ENCODE assay signal across 24 cellular contexts in the genomic region with DNA sequence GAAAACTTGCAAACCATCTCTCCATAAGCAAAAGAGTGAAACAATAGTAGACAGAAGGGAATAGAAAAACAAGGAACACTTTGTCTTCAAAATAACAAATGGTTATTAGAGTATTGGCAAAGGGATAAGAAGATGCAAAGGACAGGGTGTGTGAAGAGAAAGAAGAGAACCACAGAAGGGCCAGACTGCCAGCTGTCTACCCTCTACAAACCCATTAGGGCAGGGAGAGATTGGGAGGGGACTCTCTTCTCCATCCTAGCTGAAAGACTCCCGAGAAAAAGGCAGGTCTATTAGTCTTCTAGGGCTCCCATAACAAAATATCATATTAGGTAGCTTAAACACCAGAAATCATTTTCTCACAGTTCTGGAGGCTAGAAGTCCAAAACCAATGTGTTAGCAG.
"Had no signal": no experiment of that assay in that cellular context is flagged by ENCODE, and none has a peak within 500 bp of the region (broad histone marks: within the 10 kb centered on the region; RNA-seq: fewer than 3 reads in every experiment).

No MANE protein-coding gene starts in this region.

- H3K79me2 ChIP-seq: parathyroid adenoma had no signal

- H3K4me3 ChIP-seq: coronary artery, heart left ventricle, lower lobe of right lung, prostate gland, right lobe of liver, skin epidermis, stomach, thoracic aorta had no signal

- H3K9me3 Mint-ChIP-seq: endodermal cell; memory B cell; stimulated activated naive B cell treated with anti-CD40 and anti-IgM and Interleukin-4, amounts not matched to agents 10 μg/mL and 1 μg/mL and 100 μg/mL, for 72 hours had no signal

- H3K9ac ChIP-seq: parathyroid adenoma had no signal

- H3K27me3 Mint-ChIP-seq: memory B cell had no signal

- H3K4me3 Mint-ChIP-seq: endodermal cell; memory B cell; mesothelial cell of epicardium; natural killer cell treated with Interleukin-12 subunit alpha and Interleukin-12 subunit beta and Interleukin-15 and Interleukin-18, amount 100 ng/mL, for 72 hours; stimulated activated naive B cell treated with anti-CD40 and anti-IgM and Interleukin-4, amounts not matched to agents 10 μg/mL and 1 μg/mL and 100 μg/mL, for 72 hours had no signal

- H3K36me3 ChIP-seq: heart left ventricle, lower lobe of right lung, prostate gland, right lobe of liver, stomach, thoracic aorta had no signal

- H3K4me1 ChIP-seq: heart left ventricle, lower lobe of right lung, parathyroid adenoma, prostate gland, right lobe of liver, stomach had no signal

- H3K4me1 Mint-ChIP-seq: memory B cell; mesothelial cell of epicardium; stimulated activated naive B cell treated with anti-CD40 and anti-IgM and Interleukin-4, amounts not matched to agents 10 μg/mL and 1 μg/mL and 100 μg/mL, for 72 hours had no signal

- H2AFZ ChIP-seq: parathyroid adenoma had no signal

- H3K27ac Mint-ChIP-seq: endodermal cell; memory B cell; mesothelial cell of epicardium; natural killer cell treated with Interleukin-12 subunit alpha and Interleukin-12 subunit beta and Interleukin-15 and Interleukin-18, amount 100 ng/mL, for 72 hours; stimulated activated naive B cell treated with anti-CD40 and anti-IgM and Interleukin-4, amounts not matched to agents 10 μg/mL and 1 μg/mL and 100 μg/mL, for 72 hours had no signal

- FAIRE-seq: islet of Langerhans had no signal

- ATAC-seq: lower lobe of right lung; natural killer cell treated with Interleukin-12 subunit alpha and Interleukin-12 subunit beta and Interleukin-15 and Interleukin-18, amount 100 ng/mL, for 72 hours; stimulated activated naive B cell treated with anti-CD40 and anti-IgM and Interleukin-4, amounts not matched to agents 10 μg/mL and 1 μg/mL and 100 μg/mL, for 72 hours had no signal

- H3K36me3 Mint-ChIP-seq: memory B cell; mesothelial cell of epicardium; natural killer cell treated with Interleukin-12 subunit alpha and Interleukin-12 subunit beta and Interleukin-15 and Interleukin-18, amount 100 ng/mL, for 72 hours; stimulated activated naive B cell treated with anti-CD40 and anti-IgM and Interleukin-4, amounts not matched to agents 10 μg/mL and 1 μg/mL and 100 μg/mL, for 72 hours had no signal

- H3K9me3 ChIP-seq: heart left ventricle, lower lobe of right lung, prostate gland, right lobe of liver, stomach, thoracic aorta had no signal

- H3K27ac ChIP-seq: lower lobe of right lung, parathyroid adenoma, prostate gland, right lobe of liver, skin epidermis, stomach, thoracic aorta had no signal

- DNase-seq: effector CD4-positive, alpha-beta T cell; endodermal cell; foreskin melanocyte; heart left ventricle; hypothalamus; kidney glomerular epithelial cell; lower lobe of right lung; occipital lobe; right lobe of liver; stimulated activated CD4-positive, alpha-beta T cell treated with anti-CD3 and anti-CD28 coated beads, Interleukin-2, amount 100 ng/mL, for 24 hours; stimulated activated CD4-positive, alpha-beta T cell treated with anti-CD3 and anti-CD28 coated beads, Interleukin-4, amount 100 ng/mL, for 4 hours; stimulated activated naive B cell treated with anti-CD40 and anti-IgM and Interleukin-4, amounts not matched to agents 10 μg/mL and 1 μg/mL and 100 μg/mL, for 72 hours; stomach; substantia nigra; trophoblast cell had no signal

- H3K27me3 ChIP-seq: heart left ventricle, right lobe of liver, stomach had no signal
